10 cellular contexts compared by ENCODE assay signal in genomic region chr3:15292765-15293522, GRCh38. TPM values are rescaled to one million over a fixed set of nuclear protein-coding genes. Genes with fewer than 3 reads are reported as not detected.
DNase-seq lines count a peak whose midpoint lies in the region; ATAC-seq, FAIRE-seq and TF ChIP-seq lines count a peak whose summit lies in the region.
"Had no signal": no experiment of that assay in that cellular context is flagged by ENCODE, and none has a peak within 500 bp of the region (broad histone marks: within the 10 kb centered on the region; RNA-seq: fewer than 3 reads in every experiment).

No MANE protein-coding gene starts in this region.

- DNase-seq in RCC 7860 (ENCODE audit: low spot score) (peak; percentile 29), chondrocyte (ENCODE audit: low spot score) (no peak), memory B cell (ENCODE audit: low spot score in 2 of 2) (no peak), SW 1271 (lab: John Stamatoyannopoulos, UW) (no peak), mesenteric fat pad (ENCODE audit: low spot score) (no peak)

- ATAC-seq in memory B cell (ENCODE audit: low read depth) (no peak), HG02798 (IDR thresholded peaks at IDR 0.05; ENCODE audit: poor library complexity, unreplicated experiment) (no peak), GM21447 (IDR thresholded peaks at IDR 0.05; ENCODE audit: unreplicated experiment) (no peak)

- no peak overlapping the region for H3K4me3 ChIP-seq in stomach smooth muscle (ENCODE audit: low read length in 2 of 2)

- no peaks in the 10 kb centered on the region for H3K27me3 ChIP-seq in stomach smooth muscle (ENCODE audit: control insufficient read depth in 1 of 2, insufficient read depth in 2 of 2, low read length in 2 of 2)

- no peak for TF ChIP-seq CTCF in chondrocyte (IDR thresholded peaks at IDR 0.05)

- H3K27ac ChIP-seq in stomach smooth muscle (ENCODE audit: low read length), result peak overlapping the region; percentile 49

- peak overlapping the region; percentile 45 for H3K27ac Mint-ChIP-seq in chondrocyte (ENCODE audit: unreplicated experiment)
- peak overlapping the region; percentile 90 for H3K27ac Mint-ChIP-seq in memory B cell

- H3K36me3 ChIP-seq in stomach smooth muscle (ENCODE audit: control insufficient read depth in 2 of 2, insufficient read depth in 2 of 2, low read length in 2 of 2), result no peaks in the 10 kb centered on the region

- H3K9ac ChIP-seq in stomach smooth muscle (ENCODE audit: low read length in 2 of 2), result no peak overlapping the region

- no peak overlapping the region for H3K4me3 Mint-ChIP-seq in chondrocyte (ENCODE audit: unreplicated experiment)
- no peak overlapping the region for H3K4me3 Mint-ChIP-seq in memory B cell

- H3K4me1 Mint-ChIP-seq in chondrocyte (ENCODE audit: low read depth), result peaks cover 16% of the 10 kb centered on the region
- H3K4me1 Mint-ChIP-seq in memory B cell, result peaks cover 64% of the 10 kb centered on the region

- H3K9me3 ChIP-seq in stomach smooth muscle (ENCODE audit: control insufficient read depth in 2 of 2, low read length in 2 of 2), result no peaks in the 10 kb centered on the region

- H3K4me1 ChIP-seq in stomach smooth muscle (ENCODE audit: control insufficient read depth, insufficient read depth, low read length), result peaks cover 19% of the 10 kb centered on the region

- H3K36me3 Mint-ChIP-seq in chondrocyte (ENCODE audit: low read depth) (no peaks in the 10 kb centered on the region), memory B cell (peaks cover 17% of the 10 kb centered on the region)

- FAIRE-seq in RCC 7860 (lab: Jason Lieb, UNC), result no peak
- FAIRE-seq: frontal cortex, H54 had no signal

- peaks cover 4% of the 10 kb centered on the region for H3K9me3 Mint-ChIP-seq in chondrocyte (ENCODE audit: low read depth)
- H3K9me3 Mint-ChIP-seq in memory B cell, result peaks cover 2% of the 10 kb centered on the region

- no peaks in the 10 kb centered on the region for H3K27me3 Mint-ChIP-seq in chondrocyte (ENCODE audit: low read depth)
- H3K27me3 Mint-ChIP-seq in memory B cell, result no peaks in the 10 kb centered on the region

RNA-seq across cellular contexts. Expression of gene SH3BP5, which starts 39.4 kb away (rescaled TPM):
- total RNA-seq in chondrocyte (12.2 to 13.5 TPM (median 13.3 TPM) in 3 replicates), mesenteric fat pad (108 TPM)
